ENCODE assay signal across 2 cellular contexts in the genomic region with DNA sequence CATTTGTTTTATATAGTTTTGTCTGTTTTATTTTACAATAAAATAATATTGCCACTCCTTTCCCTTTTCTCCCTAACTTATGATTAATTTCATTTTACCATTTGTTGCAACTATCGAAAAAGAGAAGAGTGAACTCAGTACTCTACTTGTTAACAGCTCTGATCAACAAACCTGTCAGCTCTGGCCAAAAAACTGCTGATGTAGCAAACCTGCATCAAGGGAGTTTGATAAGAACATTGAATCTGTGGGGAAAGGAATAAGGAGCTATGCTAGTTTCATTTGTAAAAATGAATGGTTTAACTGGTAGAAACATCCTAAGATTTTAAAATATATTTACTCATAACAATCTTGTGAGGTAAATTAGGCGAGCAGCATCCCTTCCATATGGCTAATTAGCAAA.
TF ChIP-seq lines count a peak whose summit lies in the region.

No MANE protein-coding gene starts in this region.

TF ChIP-seq in IMR-90, 13 proteins besides CTCF, POLR2A, EP300 and RAD21:
- TF ChIP-seq MAFK (IDR thresholded peaks at IDR 0.05; ENCODE audit: low read depth, low read length) (peak; percentile 95), BHLHE40 (IDR thresholded peaks at IDR 0.05; ENCODE audit: low read depth, low read length) (no peak)

TF ChIP-seq in K562, 482 proteins besides CTCF, POLR2A, EP300 and RAD21:
- TF ChIP-seq, protein P1, sequence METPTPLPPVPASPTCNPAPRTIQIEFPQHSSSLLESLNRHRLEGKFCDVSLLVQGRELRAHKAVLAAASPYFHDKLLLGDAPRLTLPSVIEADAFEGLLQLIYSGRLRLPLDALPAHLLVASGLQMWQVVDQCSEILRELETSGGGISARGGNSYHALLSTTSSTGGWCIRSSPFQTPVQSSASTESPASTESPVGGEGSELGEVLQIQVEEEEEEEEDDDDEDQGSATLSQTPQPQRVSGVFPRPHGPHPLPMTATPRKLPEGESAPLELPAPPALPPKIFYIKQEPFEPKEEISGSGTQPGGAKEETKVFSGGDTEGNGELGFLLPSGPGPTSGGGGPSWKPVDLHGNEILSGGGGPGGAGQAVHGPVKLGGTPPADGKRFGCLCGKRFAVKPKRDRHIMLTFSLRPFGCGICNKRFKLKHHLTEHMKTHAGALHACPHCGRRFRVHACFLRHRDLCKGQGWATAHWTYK (CRISPR knock-in tag; IDR thresholded peaks at IDR 0.05), result no peak
- peak; percentile 78 for TF ChIP-seq C11orf30 (IDR thresholded peaks at IDR 0.05; ENCODE audit: low read depth)
- TF ChIP-seq MAFF (IDR thresholded peaks at IDR 0.05; ENCODE audit: low read length), result peak; percentile 88
- no peak for TF ChIP-seq ZNF589 (CRISPR knock-in tag; IDR thresholded peaks at IDR 0.05; ENCODE audit: low read depth)
- peak; percentile 89 for TF ChIP-seq MAFK (IDR thresholded peaks at IDR 0.05; ENCODE audit: low read length)
- TF ChIP-seq ZNF316 (IDR thresholded peaks at IDR 0.05), result peak; percentile 87
- peak; percentile 78 for TF ChIP-seq MAFG (tag; conservative IDR thresholded peaks at IDR 0.05)
